13 cellular contexts compared by ENCODE assay signal in genomic region chr5:32182463-32183081, GRCh38. TPM values are rescaled to one million over a fixed set of nuclear protein-coding genes. Genes with fewer than 3 reads are reported as not detected.
DNase-seq lines count a peak whose midpoint lies in the region; ATAC-seq, FAIRE-seq and TF ChIP-seq lines count a peak whose summit lies in the region.
"Had no signal": no experiment of that assay in that cellular context is flagged by ENCODE, and none has a peak within 500 bp of the region (broad histone marks: within the 10 kb centered on the region; RNA-seq: fewer than 3 reads in every experiment).

No MANE protein-coding gene starts in this region.

- no peaks in the 10 kb centered on the region for H3K27me3 ChIP-seq in GM12878 (replicated peaks in 1 of 2; ENCODE audit: control insufficient read depth in 2 of 2, insufficient read depth in 2 of 2, low read length in 1 of 2)

- no peaks in the 10 kb centered on the region for H4K20me1 ChIP-seq in GM12878 (ENCODE audit: control insufficient read depth, insufficient read depth)

- SMC1A ChIA-PET in GM12878 (lab: Charles Lee; ENCODE audit: uncharacterized antibody, unreplicated experiment), result no interaction called here

- 7% methylated on average over 5 of the region's 5 CpGs for WGBS in GM12878 (ENCODE audit: insufficient coverage, insufficient replicate concordance, low lambda C conversion rate, missing lambda C conversion rate)

- TF ChIP-seq EP300 in GM12878 (IDR thresholded peaks at IDR 0.05; ENCODE audit: borderline replicate concordance in 1 of 2, control insufficient read depth in 1 of 2, low read depth in 2 of 2, low read length in 2 of 2), result no peak

- no peaks in the 10 kb centered on the region for H3K79me2 ChIP-seq in GM12878 (ENCODE audit: control insufficient read depth, insufficient read depth, low read length)

- intact Hi-C loops in GM12878 (cut with micrococcal nuclease; ENCODE audit: unreplicated experiment), result no loop called here
- intact Hi-C loops in Calu3 (cut with micrococcal nuclease; ENCODE audit: unreplicated experiment), result no loop called here

- peak overlapping the region; percentile 63 for H2AFZ ChIP-seq in GM12878 (ENCODE audit: control insufficient read depth, low read depth, low read length)

- H3K27me3 Mint-ChIP-seq in Calu3 (ENCODE audit: unreplicated experiment), result no peaks in the 10 kb centered on the region

- RAD21 ChIA-PET in GM12878 (lab: Charles Lee; ENCODE audit: unreplicated experiment), result no interaction called here

- H3K4me2 ChIP-seq in GM12878 (ENCODE audit: control insufficient read depth, insufficient read depth), result no peak overlapping the region

- H3K9me3 ChIP-seq in GM12878 (replicated peaks; ENCODE audit: control insufficient read depth, insufficient read depth, low read length), result no peaks in the 10 kb centered on the region; the same call in none of the 3 replicates

- H3K36me3 Mint-ChIP-seq in Calu3 (ENCODE audit: insufficient read depth, unreplicated experiment), result no peaks in the 10 kb centered on the region

- no peak for TF ChIP-seq CTCF in GM12878 (IDR thresholded peaks at IDR 0.05 in 2 of 3, conservative IDR thresholded peaks at IDR 0.05 in 1 of 3; ENCODE audit: control insufficient read depth in 2 of 3, extremely low read depth in 1 of 3, insufficient read depth in 1 of 3, low read depth in 3 of 3, low read length in 3 of 3)
- no peak for TF ChIP-seq CTCF in Calu3 (IDR thresholded peaks at IDR 0.05; ENCODE audit: unreplicated experiment)

- CTCF ChIA-PET in GM12878 (lab: Yijun Ruan, JAX), result no interaction called here
- CTCF ChIA-PET in Calu3 (lab: Charles Lee), result interaction anchor here (0.7 kb wide), 1 partner anchor 619 kb away, joined by 4 read pairs; no protein-coding TSS in a partner anchor

- ATAC-seq in GM18867 (IDR thresholded peaks at IDR 0.05; ENCODE audit: unreplicated experiment) (peak; percentile 90), GM21515 (IDR thresholded peaks at IDR 0.05; ENCODE audit: unreplicated experiment) (peak; percentile 83), HG03280 (IDR thresholded peaks at IDR 0.05; ENCODE audit: unreplicated experiment) (peak; percentile 75), GM12878 (peak; percentile 88), HG03097 (IDR thresholded peaks at IDR 0.05; ENCODE audit: low FRiP score, unreplicated experiment) (no peak)
- no peak for ATAC-seq in activated CD4-positive, CD25-positive, alpha-beta regulatory T cell treated with anti-CD3 and anti-CD28 coated beads, Interleukin-2, amount 50 U/mL, for 24 hours

- H3K9me3 Mint-ChIP-seq in Calu3 (ENCODE audit: low read depth, unreplicated experiment), result no peaks in the 10 kb centered on the region

- TF ChIP-seq RAD21 in GM12878 (IDR thresholded peaks at IDR 0.05; ENCODE audit: insufficient read depth, low read depth, low read length), result no peak

- peak; percentile 88 for FAIRE-seq in GM12878 (lab: Jason Lieb, UNC)
- FAIRE-seq: astrocyte had no signal

- POLR2A ChIA-PET in GM12878 (lab: Charles Lee), result no interaction called here

- no peak overlapping the region for H3K27ac Mint-ChIP-seq in Calu3 (ENCODE audit: unreplicated experiment)

- in situ Hi-C loops in GM12878 (cut with MboI), result no loop called here

- H3K9ac ChIP-seq in GM12878 (ENCODE audit: control insufficient read depth, insufficient read depth, low read length), result no peak overlapping the region

- H3K4me1 ChIP-seq in GM12878 (ENCODE audit: control insufficient read depth, insufficient read depth, low read length), result no peaks in the 10 kb centered on the region; the same call in 1 of the 2 replicates

- no peak overlapping the region for H3K27ac ChIP-seq in GM12878 (ENCODE audit: control insufficient read depth, insufficient read depth)
- H3K27ac ChIP-seq: RWPE1 had no signal

- H3K4me3 Mint-ChIP-seq in Calu3 (ENCODE audit: low read depth, unreplicated experiment), result no peak overlapping the region

- H3K36me3 ChIP-seq in GM12878 (ENCODE audit: control insufficient read depth in 2 of 2, insufficient read depth in 2 of 2, low read length in 1 of 2), result no peaks in the 10 kb centered on the region

- no peaks in the 10 kb centered on the region for H3K4me1 Mint-ChIP-seq in Calu3 (ENCODE audit: low read depth, unreplicated experiment)

- BruUV-seq in GM12878 (replicated peaks; lab: Mats Ljungman, UMichigan) (no TSS peak), Calu3 (replicated peaks; lab: Mats Ljungman, UMichigan) (no TSS peak)

- TF ChIP-seq POLR2A in GM12878 (IDR thresholded peaks at IDR 0.05; ENCODE audit: low read depth, low read length), result no peak

- DNase-seq in GM12878 (ENCODE audit: low read depth, low spot score), result peak; percentile 37
- DNase-seq in Calu3, result no peak
- no peak for DNase-seq in inferior parietal cortex (ENCODE audit: extremely low spot score)
- DNase-seq: DMS153, HCEC 1CT, NCI-H1105 treated with DMSO at 0.1 percent for 48 hours had no signal

- H3K4me3 ChIP-seq in GM12878, result no peak overlapping the region

TF ChIP-seq in GM12878, 131 proteins besides CTCF, POLR2A, EP300 and RAD21:
- TF ChIP-seq, protein P1, sequence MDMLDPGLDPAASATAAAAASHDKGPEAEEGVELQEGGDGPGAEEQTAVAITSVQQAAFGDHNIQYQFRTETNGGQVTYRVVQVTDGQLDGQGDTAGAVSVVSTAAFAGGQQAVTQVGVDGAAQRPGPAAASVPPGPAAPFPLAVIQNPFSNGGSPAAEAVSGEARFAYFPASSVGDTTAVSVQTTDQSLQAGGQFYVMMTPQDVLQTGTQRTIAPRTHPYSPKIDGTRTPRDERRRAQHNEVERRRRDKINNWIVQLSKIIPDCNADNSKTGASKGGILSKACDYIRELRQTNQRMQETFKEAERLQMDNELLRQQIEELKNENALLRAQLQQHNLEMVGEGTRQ (IDR thresholded peaks at IDR 0.05; ENCODE audit: borderline replicate concordance, low read depth, low read length), result peak; percentile 25; the same call in 1 of the 2 replicates
- TF ChIP-seq KLF5 (IDR thresholded peaks at IDR 0.05; ENCODE audit: partially characterized antibody), result no peak
- TF ChIP-seq NR2F1 (conservative IDR thresholded peaks at IDR 0.05), result no peak
- TF ChIP-seq RAD51 (IDR thresholded peaks at IDR 0.05), result peak; percentile 47
- no peak for TF ChIP-seq PML (IDR thresholded peaks at IDR 0.05; ENCODE audit: low read length)
- TF ChIP-seq USF1 (IDR thresholded peaks at IDR 0.05; ENCODE audit: borderline replicate concordance, extremely low read length, insufficient read depth, low read depth, low read length), result peak; percentile 46
- TF ChIP-seq TBL1XR1 (IDR thresholded peaks at IDR 0.05; ENCODE audit: low read depth, low read length), result no peak

RNA-seq across cellular contexts. Expression of gene GOLPH3, which starts 8.5 kb away (rescaled TPM):
- 47.7 and 54.5 TPM in 2 replicates for total RNA-seq in GM12878 (2013; cell fraction: nucleolus; rRNA removed)
- total RNA-seq in GM12878 (2014; rRNA removed) (45.4 and 51.9 TPM in 2 replicates), GM12878 (2014; rRNA removed; fragmentation: Illumina TruSeq; extraction: Trizol) (39.4 and 40.8 TPM in 2 replicates), GM12878 (2021) (62.4 and 67.2 TPM in 2 replicates), Calu3 (2022) (115 and 123 TPM in 2 replicates)
- 23.8 TPM for polyA plus RNA-seq in GM12878 (2011; ENCODE audit: low read depth)
- polyA plus RNA-seq in GM12878 (2011; rRNA removed) (40.9 and 48.4 TPM in 2 replicates), GM12878 (2014; fragmentation: Illumina TruSeq; extraction: Trizol) (54.4 and 70.4 TPM in 2 replicates), GM12878 (2014; fragmentation: Nextera tagmentation; extraction: Ambion mirVana) (10 to 100 TPM; 14.0 to 28.5 TPM), GM12878 (2014; rRNA removed) (34.1 and 35.2 TPM in 2 replicates), GM12878 (2016; fragmentation: Nextera tagmentation; extraction: Ambion mirVana) (10 to 100 TPM; 74.8 to 79.7 TPM)
- 22.2 and 24.9 TPM in 2 replicates for polyA plus RNA-seq in GM12878 (2011; cell fraction: cytosol; rRNA removed)
- polyA plus RNA-seq in GM12878 (2011; cell fraction: nucleus; rRNA removed), result 15.3 and 17.8 TPM in 2 replicates
- 36.4 and 37.1 TPM in 2 replicates for polyA plus RNA-seq in GM12878 (2012)
- 40.7 and 46.6 TPM in 2 replicates for polyA minus RNA-seq in GM12878 (2011; rRNA and poly(A)+ RNA removed)
- polyA minus RNA-seq in GM12878 (2011; cell fraction: cytosol; rRNA and poly(A)+ RNA removed), result 21.2 and 29.1 TPM in 2 replicates
- polyA minus RNA-seq in GM12878 (2011; cell fraction: nucleus; rRNA and poly(A)+ RNA removed), result 16.0 and 27.4 TPM in 2 replicates

Comparison
In these comparisons a context has a peak if more than half of its experiments do, and no peak if none do; other contexts are left out.
1. ATAC-seq: peak in GM18867 (single experiment), GM21515 (single experiment), HG03280 (single experiment) and GM12878 (single experiment); none in activated CD4-positive, CD25-positive, alpha-beta regulatory T cell treated with anti-CD3 and anti-CD28 coated beads, Interleukin-2, amount 50 U/mL, for 24 hours (0 of 2) and HG03097 (single experiment).